In genomic region chr6:33781105-33781975, GRCh38 we compare ENCODE assay signal across 10 cellular contexts. TPM values are rescaled to one million over a fixed set of nuclear protein-coding genes. Genes with fewer than 3 reads are reported as not detected.
A peak's percentile ranks its signal among the peaks of the same experiment; 100 is the strongest.
DNase-seq lines count a peak whose midpoint lies in the region; ATAC-seq, FAIRE-seq and TF ChIP-seq lines count a peak whose summit lies in the region.
"Had no signal": no experiment of that assay in that cellular context is flagged by ENCODE, and none has a peak within 500 bp of the region (broad histone marks: within the 10 kb centered on the region; RNA-seq: fewer than 3 reads in every experiment).

No MANE protein-coding gene starts in this region.

- H3K27ac ChIP-seq in gastroesophageal sphincter: peak overlapping the region in 3 of 4 donors; percentile 44 to 52 (median 52)
- H3K27ac ChIP-seq: right lobe of liver had no signal

- no peaks in the 10 kb centered on the region for H3K27me3 Mint-ChIP-seq in T-helper 17 cell
- H3K27me3 Mint-ChIP-seq in activated CD8-positive, alpha-beta T cell treated with anti-CD3 and anti-CD28 coated beads, Interleukin-2, amount 10 ng/mL, durations not matched to agents 7 days and 5 days (ENCODE audit: low read depth): no peaks in the 10 kb centered on the region

- no peak overlapping the region for H3K4me3 Mint-ChIP-seq in T-helper 17 cell
- no peak overlapping the region for H3K4me3 Mint-ChIP-seq in activated CD8-positive, alpha-beta T cell treated with anti-CD3 and anti-CD28 coated beads, Interleukin-2, amount 10 ng/mL, durations not matched to agents 7 days and 5 days

- peak; percentile 93 for DNase-seq in H7
- DNase-seq in T-helper 17 cell: no peak
- DNase-seq in retina: peak; percentile 69
- DNase-seq in GM12892 (ENCODE audit: insufficient read length): no peak
- no peak for DNase-seq in activated CD8-positive, alpha-beta T cell treated with anti-CD3 and anti-CD28 coated beads, Interleukin-2, amount 10 ng/mL, durations not matched to agents 7 days and 5 days
- no peak for DNase-seq in activated naive CD4-positive, alpha-beta T cell treated with Interleukin-2 at 50 U/mL for 16 hours
- DNase-seq: activated T-cell treated with anti-CD3 and anti-CD28 coated beads for 4 hours, MV-4-11, right lobe of liver had no signal

- peak overlapping the region; percentile 89 for H3K27ac Mint-ChIP-seq in T-helper 17 cell
- no peak overlapping the region for H3K27ac Mint-ChIP-seq in activated CD8-positive, alpha-beta T cell treated with anti-CD3 and anti-CD28 coated beads, Interleukin-2, amount 10 ng/mL, durations not matched to agents 7 days and 5 days

- H3K4me1 Mint-ChIP-seq in T-helper 17 cell: peaks cover 24% of the 10 kb centered on the region
- H3K4me1 Mint-ChIP-seq in activated CD8-positive, alpha-beta T cell treated with anti-CD3 and anti-CD28 coated beads, Interleukin-2, amount 10 ng/mL, durations not matched to agents 7 days and 5 days (ENCODE audit: low read depth): peaks cover 24% of the 10 kb centered on the region

- H3K27me3 ChIP-seq in H7 (ENCODE audit: control insufficient read depth, insufficient read depth, low read length) (no peaks in the 10 kb centered on the region), gastroesophageal sphincter (no peaks in the 10 kb centered on the region)
- H3K27me3 ChIP-seq: right lobe of liver had no signal

- H3K4me3 ChIP-seq in H7 (ENCODE audit: insufficient read depth, low read depth, low read length) (no peak overlapping the region), gastroesophageal sphincter (no peak overlapping the region)
- H3K4me3 ChIP-seq: right lobe of liver had no signal

- CTCF ChIA-PET in activated CD8-positive, alpha-beta T cell treated with anti-CD3 and anti-CD28 coated beads, Interleukin-2, amount 10 ng/mL, durations not matched to agents 7 days and 5 days (lab: Charles Lee): interaction anchor here (1.5 to 4.0 kb wide), 2 partner anchors 10 to 12 kb away, joined by 3 to 15 read pairs; no protein-coding TSS in a partner anchor

- no peak for TF ChIP-seq EP300 in gastroesophageal sphincter (IDR thresholded peaks at IDR 0.05)

- TF ChIP-seq CTCF in gastroesophageal sphincter (IDR thresholded peaks at IDR 0.05): no peak

- H3K9me3 ChIP-seq in T-helper 17 cell (ENCODE audit: control insufficient read depth, low read length, poor library complexity, severe bottlenecking) (no peaks in the 10 kb centered on the region), gastroesophageal sphincter (no peaks in the 10 kb centered on the region)
- H3K9me3 ChIP-seq: right lobe of liver had no signal

- no peaks in the 10 kb centered on the region for H3K9me3 Mint-ChIP-seq in activated CD8-positive, alpha-beta T cell treated with anti-CD3 and anti-CD28 coated beads, Interleukin-2, amount 10 ng/mL, durations not matched to agents 7 days and 5 days (ENCODE audit: insufficient read depth)

- WGBS in gastroesophageal sphincter (ENCODE audit: low coverage in 1 of 2), 2 donors: 34 to 35% methylated on average over 5 to 6 of the region's 16 CpGs

- peaks cover 8% of the 10 kb centered on the region for H3K36me3 Mint-ChIP-seq in T-helper 17 cell (ENCODE audit: low read depth)
- peaks cover 76% of the 10 kb centered on the region for H3K36me3 Mint-ChIP-seq in activated CD8-positive, alpha-beta T cell treated with anti-CD3 and anti-CD28 coated beads, Interleukin-2, amount 10 ng/mL, durations not matched to agents 7 days and 5 days (ENCODE audit: low read depth)

- POLR2A ChIA-PET in activated CD8-positive, alpha-beta T cell treated with anti-CD3 and anti-CD28 coated beads, Interleukin-2, amount 10 ng/mL, durations not matched to agents 7 days and 5 days (lab: Charles Lee): interaction anchor here (0.7 to 1.8 kb wide), 2 partner anchors 9 to 1754 kb away, joined by 3 to 5 read pairs; no protein-coding TSS in a partner anchor

- TF ChIP-seq POLR2A in gastroesophageal sphincter (IDR thresholded peaks at IDR 0.05) (no peak), GM12892 (IDR thresholded peaks at IDR 0.05; ENCODE audit: low read depth, low read length) (no peak)

- ATAC-seq in T-helper 17 cell (no peak), gastroesophageal sphincter (peak; percentile 35)
- no peak for ATAC-seq in activated CD8-positive, alpha-beta T cell treated with anti-CD3 and anti-CD28 coated beads, Interleukin-2, amount 10 ng/mL, durations not matched to agents 7 days and 5 days

- peaks cover 45% of the 10 kb centered on the region for H3K36me3 ChIP-seq in H7 (replicated peaks; ENCODE audit: control insufficient read depth, insufficient read depth, low read length)
- peaks cover 5 to 97% of the 10 kb centered on the region in 2 donors for H3K36me3 ChIP-seq in gastroesophageal sphincter

- no peak for FAIRE-seq in GM12892 (lab: Jason Lieb, UNC)

- peaks cover 0 to 47% (median 23%) of the 10 kb centered on the region in 3 donors for H3K4me1 ChIP-seq in gastroesophageal sphincter

RNA-seq across cellular contexts. Expression of gene LEMD2, which starts 7.6 kb away (rescaled TPM):
- total RNA-seq in H7 (2014; rRNA removed; shearing (Covaris generic)): 74.6 and 79.6 TPM in 2 replicates
- 100 to 1,000 TPM; 101 to 120 TPM for total RNA-seq in T-helper 17 cell
- total RNA-seq in gastroesophageal sphincter: 10 to 100 TPM; 47.3 to 50.9 (median 49.9) TPM
- 19.7 TPM for polyA plus RNA-seq in GM12892 (2012; ENCODE audit: missing spikeins)
- total RNA-seq in activated CD8-positive, alpha-beta T cell treated with anti-CD3 and anti-CD28 coated beads, Interleukin-2, amount 10 ng/mL, durations not matched to agents 7 days and 5 days: 10 to 100 TPM; 49.9 to 59.8 TPM

RNA-seq across cellular contexts. Expression of gene MLN, which starts 22.5 kb away (rescaled TPM):
- total RNA-seq in H7 (2014; rRNA removed; shearing (Covaris generic)): not detected in 2 replicates
- not detected for total RNA-seq in T-helper 17 cell
- total RNA-seq in gastroesophageal sphincter: not detected
- polyA plus RNA-seq in GM12892 (2012; ENCODE audit: missing spikeins): not detected
- total RNA-seq in activated CD8-positive, alpha-beta T cell treated with anti-CD3 and anti-CD28 coated beads, Interleukin-2, amount 10 ng/mL, durations not matched to agents 7 days and 5 days: not detected
- total RNA-seq: right lobe of liver had no signal

RNA-seq across cellular contexts. Expression of gene IP6K3, which starts 34.6 kb away (rescaled TPM):
- 0.07 TPM in 1 of 2 replicates, not detected in the other for total RNA-seq in H7 (2014; rRNA removed; shearing (Covaris generic))
- total RNA-seq in T-helper 17 cell (not detected), gastroesophageal sphincter (1 to 10 TPM in 3 of 4 donors, under 1 TPM in 1; 0.32 to 5.5 (median 2.8) TPM)
- polyA plus RNA-seq in GM12892 (2012; ENCODE audit: missing spikeins): not detected
- total RNA-seq in activated CD8-positive, alpha-beta T cell treated with anti-CD3 and anti-CD28 coated beads, Interleukin-2, amount 10 ng/mL, durations not matched to agents 7 days and 5 days: not detected

Comparison
In these comparisons a context has a peak if more than half of its experiments do, and no peak if none do; other contexts are left out.
1. DNase-seq: peak in H7 (single experiment) and retina (single experiment); none in T-helper 17 cell (0 of 3), GM12892 (single experiment), activated CD8-positive, alpha-beta T cell treated with anti-CD3 and anti-CD28 coated beads, Interleukin-2, amount 10 ng/mL, durations not matched to agents 7 days and 5 days (single experiment) and activated naive CD4-positive, alpha-beta T cell treated with Interleukin-2 at 50 U/mL for 16 hours (single experiment).